Comparison of ENCODE assay signal across 1 cellular context in genomic region chr2:182302174-182302573, GRCh38.
TF ChIP-seq lines count a peak whose summit lies in the region.

No MANE protein-coding gene starts in this region.

TF ChIP-seq in SK-N-SH treated with all-trans-retinoic acid at 6 μM for 48 hours, 23 proteins besides CTCF, POLR2A, EP300 and RAD21 (continued from another document):
- peak; percentile 96 for TF ChIP-seq CREB5 (CRISPR knock-in tag; IDR thresholded peaks at IDR 0.05; ENCODE audit: low read depth)
